In genomic region chr15:73928971-73929627, GRCh38 we compare ENCODE assay signal across 12 cellular contexts. TPM values are rescaled to one million over a fixed set of nuclear protein-coding genes. Genes with fewer than 3 reads are reported as not detected.
DNase-seq lines count a peak whose midpoint lies in the region; ATAC-seq and TF ChIP-seq lines count a peak whose summit lies in the region.
"Had no signal": no experiment of that assay in that cellular context is flagged by ENCODE, and none has a peak within 500 bp of the region (broad histone marks: within the 10 kb centered on the region; RNA-seq: fewer than 3 reads in every experiment).

No MANE protein-coding gene starts in this region.

- H3K9me3 Mint-ChIP-seq in endothelial cell (ENCODE audit: unreplicated experiment): no peaks in the 10 kb centered on the region

- no peaks in the 10 kb centered on the region for H3K9me2 ChIP-seq in PC-9 (ENCODE audit: insufficient read depth)

- no peak for ATAC-seq in omental fat pad (ENCODE audit: low FRiP score)
- ATAC-seq: left colon had no signal

- no peaks in the 10 kb centered on the region for H3K27me3 ChIP-seq in PC-9 (ENCODE audit: insufficient read depth, low read depth)
- H3K27me3 ChIP-seq: sigmoid colon, SJCRH30 had no signal

- intact Hi-C loops in PC-9 (cut with micrococcal nuclease; ENCODE audit: unreplicated experiment): loop anchor here (5.0 kb wide), 1 partner anchor 33 kb away; no protein-coding TSS in a partner anchor

- H4K20me1 ChIP-seq in PC-9 (ENCODE audit: insufficient read depth): peaks cover 7% of the 10 kb centered on the region

- CTCF ChIA-PET in PC-9 (lab: Charles Lee): no interaction called here

- BruUV-seq in PC-9 (replicated peaks; lab: Mats Ljungman, UMichigan): no TSS peak

- H3K4me3 Mint-ChIP-seq in endothelial cell (ENCODE audit: unreplicated experiment): peak overlapping the region; percentile 91

- peak overlapping the region; percentile 85 for H3K4me2 ChIP-seq in PC-9

- H3K4me1 ChIP-seq in PC-9 (replicated peaks; ENCODE audit: insufficient read depth): peaks cover 62% of the 10 kb centered on the region

- peak; percentile 1 for DNase-seq in NCI-H748 (lab: John Stamatoyannopoulos, UW; ENCODE audit: unreplicated experiment)
- no peak for DNase-seq in NCI-H748 treated with DMSO at 0.1 percent for 48 hours (lab: John Stamatoyannopoulos, UW)
- DNase-seq in PC-9: no peak
- DNase-seq in endothelial cell (ENCODE audit: low spot score): no peak
- DNase-seq in retinal pigment epithelial cell (ENCODE audit: low read depth): no peak
- DNase-seq in NCI-H345 treated with DMSO at 0.1 percent for 48 hours (lab: John Stamatoyannopoulos, UW; ENCODE audit: unreplicated experiment): no peak
- no peak for DNase-seq in activated CD4-positive, alpha-beta T cell treated with anti-CD3 and anti-CD28 coated beads, Interleukin-2, amount 50 U/mL, for 48 hours
- DNase-seq in omental fat pad (ENCODE audit: low spot score): no peak
- DNase-seq: activated T-cell treated with anti-CD3 and anti-CD28 coated beads, Interleukin-2, amount 50 U/mL, for 48 hours; left colon; sigmoid colon had no signal

- no peak overlapping the region for H3K27ac ChIP-seq in PC-9
- H3K27ac ChIP-seq: SJCRH30 had no signal

- H3K27me3 Mint-ChIP-seq in endothelial cell (ENCODE audit: unreplicated experiment): peaks cover 9% of the 10 kb centered on the region

- no peak for TF ChIP-seq CTCF in PC-9 (conservative IDR thresholded peaks at IDR 0.05)
- no peak for TF ChIP-seq CTCF in endothelial cell (IDR thresholded peaks at IDR 0.05; ENCODE audit: unreplicated experiment)
- TF ChIP-seq CTCF in retinal pigment epithelial cell (conservative IDR thresholded peaks at IDR 0.05; ENCODE audit: low read depth, low read length): no peak
- no peak for TF ChIP-seq CTCF in omental fat pad (IDR thresholded peaks at IDR 0.05)

- H3K4me3 ChIP-seq in PC-9: peak overlapping the region; percentile 62
- H3K4me3 ChIP-seq in retinal pigment epithelial cell (ENCODE audit: low read length): peak overlapping the region; percentile 83

- no peaks in the 10 kb centered on the region for H3K9me3 ChIP-seq in PC-9 (ENCODE audit: insufficient read depth, low read depth)
- H3K9me3 ChIP-seq: sigmoid colon, SJCRH30 had no signal

- peaks cover 18% of the 10 kb centered on the region for H3K36me3 Mint-ChIP-seq in endothelial cell (ENCODE audit: low read depth, unreplicated experiment)

- H3F3A ChIP-seq in PC-9 (ENCODE audit: insufficient read depth, low read depth): peaks cover 40% of the 10 kb centered on the region

- no peak overlapping the region for H2AFZ ChIP-seq in PC-9

- 0 out of 2 replicates have a peak, but pooled peaks cover 7% of the 10 kb centered on the region for H3K36me3 ChIP-seq in PC-9 (ENCODE audit: low read depth)
- H3K36me3 ChIP-seq: sigmoid colon had no signal

- H3K79me2 ChIP-seq in PC-9 (ENCODE audit: low read depth): peaks cover 49% of the 10 kb centered on the region

- H3K27ac Mint-ChIP-seq in endothelial cell (ENCODE audit: unreplicated experiment): no peak overlapping the region

- H3K4me1 Mint-ChIP-seq in endothelial cell (ENCODE audit: unreplicated experiment): peaks cover 70% of the 10 kb centered on the region

- POLR2A ChIA-PET in PC-9 (lab: Charles Lee; ENCODE audit: unreplicated experiment): no interaction called here

RNA-seq across cellular contexts. Expression of gene LOXL1, which starts 2.8 kb away (rescaled TPM):
- total RNA-seq in PC-9 (2021): 35.8 and 50.7 TPM in 2 replicates
- total RNA-seq in endothelial cell (ENCODE audit: unreplicated experiment): 156 TPM
- 10 to 100 TPM in 1 of 4 donors, 1 to 10 TPM in 3; 6.2 to 12.9 (median 8.6) TPM for total RNA-seq in omental fat pad

RNA-seq across cellular contexts. Expression of gene TBC1D21, which starts 55.7 kb away (rescaled TPM):
- total RNA-seq in PC-9 (2021) (not detected in 2 replicates), endothelial cell (ENCODE audit: unreplicated experiment) (not detected), omental fat pad (not detected)
- total RNA-seq: left colon, sigmoid colon, SJCRH30 had no signal
